8 cellular contexts compared by ENCODE assay signal in the genomic region with DNA sequence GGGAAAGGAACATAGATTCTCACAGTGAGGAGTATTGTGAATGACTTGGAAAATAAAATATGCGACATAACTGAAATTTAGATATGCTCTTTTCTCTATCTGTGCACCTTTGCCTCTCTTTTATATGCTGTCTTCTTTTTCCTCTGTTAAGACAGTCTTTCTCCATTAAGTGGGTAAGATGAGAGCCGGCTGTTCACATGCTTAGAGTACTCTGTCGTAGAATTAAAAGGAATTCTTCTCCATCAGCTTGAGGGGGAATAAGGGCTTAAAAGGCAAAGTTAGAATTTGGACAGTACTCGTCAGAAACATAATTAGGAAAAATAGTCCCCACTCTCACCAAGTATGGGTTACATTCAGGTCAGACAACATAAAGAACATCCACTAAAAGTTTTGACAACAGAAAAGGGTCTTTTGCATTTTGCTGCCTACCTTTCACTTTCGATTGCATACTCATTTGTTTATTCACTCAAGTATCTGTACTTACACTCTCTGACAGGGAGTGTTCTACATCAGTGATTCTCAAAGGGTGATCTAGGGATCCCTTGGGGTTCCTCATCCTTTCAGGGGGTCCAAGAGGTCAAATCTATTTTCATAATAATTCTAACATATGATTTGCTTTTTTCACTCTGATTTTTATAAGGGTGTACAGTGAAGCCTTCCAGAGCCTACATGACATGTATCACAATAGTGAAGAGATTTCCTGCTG.
DNase-seq lines count a peak whose midpoint lies in the region; ATAC-seq and TF ChIP-seq lines count a peak whose summit lies in the region.

No MANE protein-coding gene starts in this region.

- H3K4me3 ChIP-seq in GM12865 (ENCODE audit: low read depth, low read length) = peak overlapping the region; percentile 40

- no peak for TF ChIP-seq CTCF in GM12865 (IDR thresholded peaks at IDR 0.05; ENCODE audit: insufficient read depth, low read depth, low read length, missing control alignments)

- ATAC-seq in GM21360 (IDR thresholded peaks at IDR 0.05; ENCODE audit: unreplicated experiment) (peak; percentile 94), HG03469 (IDR thresholded peaks at IDR 0.05; ENCODE audit: unreplicated experiment) (peak; percentile 98)

- peak; percentile 65 for DNase-seq in GM12865 (ENCODE audit: low read depth)
- peak; percentile 43 for DNase-seq in fibroblast of peridontal ligament (ENCODE audit: extremely low read depth)
- DNase-seq in globus pallidus (ENCODE audit: low spot score) = no peak
- DNase-seq in pons (ENCODE audit: low spot score) = no peak
- DNase-seq in NCI-H2081 (lab: John Stamatoyannopoulos, UW) = no peak
- no peak for DNase-seq in effector CD8-positive, alpha-beta T cell (lab: John Stamatoyannopoulos, UW)

Comparison
In these comparisons a context has a peak if more than half of its experiments do, and no peak if none do; other contexts are left out.
1. DNase-seq: peak in GM12865 (single experiment) and fibroblast of peridontal ligament (single experiment); none in globus pallidus (single experiment), pons (single experiment), NCI-H2081 (0 of 2) and effector CD8-positive, alpha-beta T cell (single experiment).